ENCODE assay signal across 8 cellular contexts in the genomic region with DNA sequence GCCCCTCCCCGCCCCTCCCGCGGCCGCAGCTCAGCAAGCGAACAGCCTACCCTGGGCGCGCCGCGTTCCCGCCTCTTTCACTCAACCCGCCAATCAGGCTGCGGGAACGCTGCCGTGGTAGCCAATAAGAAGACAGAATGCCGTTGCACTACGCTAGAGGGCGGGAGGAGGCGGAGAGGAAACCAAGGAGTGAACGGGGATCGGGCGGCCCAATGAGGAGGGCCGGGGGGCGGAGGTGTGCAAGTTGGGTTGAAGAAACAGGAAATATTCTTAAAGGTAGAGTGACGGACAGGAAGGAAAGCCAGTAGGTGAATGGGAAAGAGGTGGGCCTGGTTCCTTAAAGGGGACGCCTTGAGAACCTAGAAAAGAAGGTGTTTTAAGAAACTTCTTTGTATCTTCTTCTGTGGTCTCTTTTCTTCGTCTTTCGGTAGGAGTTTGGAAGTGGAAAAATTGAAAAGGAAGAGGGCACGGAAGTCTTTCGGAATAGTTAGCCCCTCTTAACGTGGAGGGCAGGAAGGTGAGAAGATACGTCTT. TPM values are rescaled to one million over a fixed set of nuclear protein-coding genes. Genes with fewer than 3 reads are reported as not detected.
A peak's percentile ranks its signal among the peaks of the same experiment; 100 is the strongest.
DNase-seq lines count a peak whose midpoint lies in the region; ATAC-seq and TF ChIP-seq lines count a peak whose summit lies in the region.

No MANE protein-coding gene starts in this region.

- no peak overlapping the region for H3K4me3 Mint-ChIP-seq in nephron progenitor cell

- no peaks in the 10 kb centered on the region for H3K9me2 ChIP-seq in Loucy (replicated peaks; ENCODE audit: low read depth, low read length)

- H3K4me2 ChIP-seq in Loucy (ENCODE audit: low read depth, low read length, poor library complexity, severe bottlenecking), result peak overlapping the region; percentile 84

- DNase-seq in EL (peak; percentile 99), H7 (peak; percentile 97), RWPE2 (ENCODE audit: low spot score) (peak; percentile 99), fibroblast of villous mesenchyme (ENCODE audit: low read depth) (peak; percentile 99), nephron progenitor cell (peak; percentile 97)
- peak; percentile 100 for DNase-seq in activated effector memory CD4-positive, alpha-beta T cell treated with anti-CD3 and anti-CD28 coated beads, Interleukin-2, amount 50 U/mL, for 16 hours
- DNase-seq in stimulated activated naive CD8-positive, alpha-beta T cell treated with anti-CD3 and anti-CD28 coated beads, Interleukin-15, Interleukin-2, amounts not matched to agents 100 U/mL and 50 U/mL, for 24 hours, result peak; percentile 97

- no peaks in the 10 kb centered on the region for H3K9me3 Mint-ChIP-seq in nephron progenitor cell

- H3K79me2 ChIP-seq in Loucy (ENCODE audit: insufficient read depth, low read length), result peaks cover 49% of the 10 kb centered on the region

- H3K27me3 ChIP-seq in H7 (ENCODE audit: control insufficient read depth, insufficient read depth, low read length) (no peaks in the 10 kb centered on the region), Loucy (ENCODE audit: insufficient read depth, low read length, poor library complexity, severe bottlenecking) (no peaks in the 10 kb centered on the region), RWPE2 (ENCODE audit: insufficient read depth, poor library complexity, severe bottlenecking) (no peaks in the 10 kb centered on the region)

- peak overlapping the region; percentile 63 for H3K27ac ChIP-seq in RWPE2 (ENCODE audit: poor library complexity, severe bottlenecking)

- H3K4me3 ChIP-seq in H7 (ENCODE audit: insufficient read depth, low read depth, low read length), result peak overlapping the region; percentile 90
- H3K4me3 ChIP-seq in Loucy (ENCODE audit: low read length, poor library complexity, severe bottlenecking), result peak overlapping the region; percentile 87
- peak overlapping the region; percentile 86 for H3K4me3 ChIP-seq in RWPE2 (ENCODE audit: severe bottlenecking)
- peak overlapping the region; percentile 76 for H3K4me3 ChIP-seq in fibroblast of villous mesenchyme (ENCODE audit: low read depth, low read length)

- TF ChIP-seq CTCF in Loucy (conservative IDR thresholded peaks at IDR 0.05; ENCODE audit: low read length), result no peak
- TF ChIP-seq CTCF in RWPE2 (IDR thresholded peaks at IDR 0.05; ENCODE audit: poor library complexity, severe bottlenecking), result no peak
- TF ChIP-seq CTCF in fibroblast of villous mesenchyme (IDR thresholded peaks at IDR 0.05; ENCODE audit: insufficient read depth, low read depth, low read length), result no peak
- no peak for TF ChIP-seq CTCF in nephron progenitor cell (IDR thresholded peaks at IDR 0.05)

- peaks cover 41% of the 10 kb centered on the region for H3K4me1 ChIP-seq in Loucy (ENCODE audit: insufficient read depth, low read length, poor library complexity, severe bottlenecking)
- peaks cover 12% of the 10 kb centered on the region for H3K4me1 ChIP-seq in RWPE2 (ENCODE audit: insufficient read depth, poor library complexity, severe bottlenecking)

- H3K36me3 ChIP-seq in H7 (replicated peaks; ENCODE audit: control insufficient read depth, insufficient read depth, low read length), result no peaks in the 10 kb centered on the region
- no peaks in the 10 kb centered on the region for H3K36me3 ChIP-seq in Loucy (ENCODE audit: insufficient read depth, low read length)
- no peaks in the 10 kb centered on the region for H3K36me3 ChIP-seq in RWPE2 (ENCODE audit: low read depth)

- peaks cover 8% of the 10 kb centered on the region for H3K36me3 Mint-ChIP-seq in nephron progenitor cell (ENCODE audit: low read depth)

- peak overlapping the region; percentile 84 for H3K9ac ChIP-seq in Loucy (ENCODE audit: low read depth, low read length, poor library complexity, severe bottlenecking)

- no peak overlapping the region for H3K27ac Mint-ChIP-seq in nephron progenitor cell

- H3K27me3 Mint-ChIP-seq in nephron progenitor cell (ENCODE audit: low read depth, poor library complexity), result peaks cover 9% of the 10 kb centered on the region

- H4K20me1 ChIP-seq in Loucy (ENCODE audit: insufficient read depth, low read length, poor library complexity, severe bottlenecking), result peaks cover under 1% of the 10 kb centered on the region

- peak; percentile 90 for ATAC-seq in RWPE2 (ENCODE audit: low read depth)
- ATAC-seq in stimulated activated naive CD8-positive, alpha-beta T cell treated with anti-CD3 and anti-CD28 coated beads, Interleukin-15, Interleukin-2, amounts not matched to agents 100 U/mL and 50 U/mL, for 24 hours, result peak; percentile 95

- peak overlapping the region; percentile 95 for H2AFZ ChIP-seq in Loucy (ENCODE audit: low read length)

- no peaks in the 10 kb centered on the region for H3F3A ChIP-seq in Loucy (ENCODE audit: low read depth)

- H3K4me1 Mint-ChIP-seq in nephron progenitor cell, result peaks cover 25% of the 10 kb centered on the region

- no peaks in the 10 kb centered on the region for H3K9me3 ChIP-seq in Loucy (ENCODE audit: insufficient read depth, low read depth, low read length)
- no peaks in the 10 kb centered on the region for H3K9me3 ChIP-seq in RWPE2 (ENCODE audit: severe bottlenecking)

RNA-seq across cellular contexts. Expression of gene USF3, which starts 0.3 kb away (rescaled TPM):
- total RNA-seq in H7 (2014; rRNA removed; shearing (Covaris generic)), result 7.3 and 8.1 TPM in 2 replicates
- 7.7 and 12.5 TPM in 2 replicates for total RNA-seq in fibroblast of villous mesenchyme

RNA-seq across cellular contexts. Expression of gene NAA50, which starts 49.3 kb away (rescaled TPM):
- total RNA-seq in H7 (2014; rRNA removed; shearing (Covaris generic)), result 149 and 159 TPM in 2 replicates
- 140 and 141 TPM in 2 replicates for total RNA-seq in fibroblast of villous mesenchyme

RNA-seq across cellular contexts. Expression of gene ATP6V1A, which starts 50.1 kb away (rescaled TPM):
- 67.4 and 75.5 TPM in 2 replicates for total RNA-seq in H7 (2014; rRNA removed; shearing (Covaris generic))
- total RNA-seq in fibroblast of villous mesenchyme, result 85.7 and 117 TPM in 2 replicates

Comparison
In these comparisons a context has a peak if more than half of its experiments do, and no peak if none do; other contexts are left out.
1. Peak in every context shown above with its lines: DNase-seq, ATAC-seq, H3K4me3 ChIP-seq and H3K27ac ChIP-seq.